23 cellular contexts compared by ENCODE assay signal in genomic region chr13:46963874-46964273, GRCh38.
"Had no signal": no experiment of that assay in that cellular context is flagged by ENCODE, and none has a peak within 500 bp of the region (broad histone marks: within the 10 kb centered on the region; RNA-seq: fewer than 3 reads in every experiment).

No MANE protein-coding gene starts in this region.

- H3K27me3 Mint-ChIP-seq: progenitor cell of endocrine pancreas; stimulated activated memory B cell treated with anti-CD40 and anti-IgM and Interleukin-4, amounts not matched to agents 10 μg/mL and 1 μg/mL and 100 μg/mL, for 72 hours had no signal

- H3K4me1 Mint-ChIP-seq: activated naive CD8-positive, alpha-beta T cell treated with anti-CD3 and anti-CD28 coated beads, Interleukin-2, amount 10 ng/mL, durations not matched to agents 7 days and 5 days; central memory CD8-positive, alpha-beta T cell; neural progenitor cell had no signal

- DNase-seq: activated CD4-positive, alpha-beta T cell treated with anti-CD3 and anti-CD28 coated beads for 4 hours; activated CD4-positive, alpha-beta T cell treated with anti-CD3 and anti-CD28 coated beads, Interleukin-2, amount 50 U/mL, for 48 hours; activated CD4-positive, CD25-positive, alpha-beta regulatory T cell; activated CD8-positive, alpha-beta memory T cell treated with anti-CD3 and anti-CD28 coated beads, Interleukin-2, amount 50 U/mL, for 48 hours; activated naive CD4-positive, alpha-beta T cell treated with Interleukin-2 at 50 U/mL for 16 hours; activated naive CD8-positive, alpha-beta T cell treated with anti-CD3 and anti-CD28 coated beads, Interleukin-2, amount 10 ng/mL, durations not matched to agents 7 days and 5 days; activated T-cell treated with anti-CD3 and anti-CD28 coated beads, Interleukin-2, amount 50 U/mL, for 4 hours; amniotic stem cell; dorsolateral prefrontal cortex; heart left ventricle; islet precursor cell; left cardiac atrium; naive thymus-derived CD8-positive, alpha-beta T cell; retina; sigmoid colon; stimulated activated CD4-positive, alpha-beta T cell treated with anti-CD3 and anti-CD28 coated beads, Interleukin-15, amount 100 ng/mL, for 24 hours; stomach; uterus had no signal

- H3K36me3 Mint-ChIP-seq: activated naive CD8-positive, alpha-beta T cell treated with anti-CD3 and anti-CD28 coated beads, Interleukin-2, amount 10 ng/mL, durations not matched to agents 7 days and 5 days; naive thymus-derived CD8-positive, alpha-beta T cell; neural progenitor cell; stimulated activated memory B cell treated with anti-CD40 and anti-IgM and Interleukin-4, amounts not matched to agents 10 μg/mL and 1 μg/mL and 100 μg/mL, for 72 hours had no signal

- H3K27ac Mint-ChIP-seq: activated naive CD8-positive, alpha-beta T cell treated with anti-CD3 and anti-CD28 coated beads, Interleukin-2, amount 10 ng/mL, durations not matched to agents 7 days and 5 days; naive thymus-derived CD8-positive, alpha-beta T cell; neural progenitor cell; progenitor cell of endocrine pancreas; stimulated activated memory B cell treated with anti-CD40 and anti-IgM and Interleukin-4, amounts not matched to agents 10 μg/mL and 1 μg/mL and 100 μg/mL, for 72 hours had no signal

- ATAC-seq: activated T-cell treated with anti-CD3 and anti-CD28 coated beads, Interleukin-2, amount 50 U/mL, for 4 hours; gastroesophageal sphincter; heart left ventricle; left cardiac atrium; naive thymus-derived CD8-positive, alpha-beta T cell; stimulated activated memory B cell treated with anti-CD40 and anti-IgM and Interleukin-4, amounts not matched to agents 10 μg/mL and 1 μg/mL and 100 μg/mL, for 72 hours had no signal

- H3K9me3 Mint-ChIP-seq: activated naive CD8-positive, alpha-beta T cell treated with anti-CD3 and anti-CD28 coated beads, Interleukin-2, amount 10 ng/mL, durations not matched to agents 7 days and 5 days; activated T-cell treated with anti-CD3 and anti-CD28 coated beads, Interleukin-2, amount 50 U/mL, for 4 hours; central memory CD8-positive, alpha-beta T cell; naive thymus-derived CD8-positive, alpha-beta T cell; neural progenitor cell; stimulated activated memory B cell treated with anti-CD40 and anti-IgM and Interleukin-4, amounts not matched to agents 10 μg/mL and 1 μg/mL and 100 μg/mL, for 72 hours had no signal

- H3K4me3 Mint-ChIP-seq: activated naive CD8-positive, alpha-beta T cell treated with anti-CD3 and anti-CD28 coated beads, Interleukin-2, amount 10 ng/mL, durations not matched to agents 7 days and 5 days; activated T-cell treated with anti-CD3 and anti-CD28 coated beads, Interleukin-2, amount 50 U/mL, for 4 hours; central memory CD8-positive, alpha-beta T cell; naive thymus-derived CD8-positive, alpha-beta T cell; neural progenitor cell; stimulated activated memory B cell treated with anti-CD40 and anti-IgM and Interleukin-4, amounts not matched to agents 10 μg/mL and 1 μg/mL and 100 μg/mL, for 72 hours had no signal
